Comparison of ENCODE assay signal across 7 cellular contexts in the genomic region with DNA sequence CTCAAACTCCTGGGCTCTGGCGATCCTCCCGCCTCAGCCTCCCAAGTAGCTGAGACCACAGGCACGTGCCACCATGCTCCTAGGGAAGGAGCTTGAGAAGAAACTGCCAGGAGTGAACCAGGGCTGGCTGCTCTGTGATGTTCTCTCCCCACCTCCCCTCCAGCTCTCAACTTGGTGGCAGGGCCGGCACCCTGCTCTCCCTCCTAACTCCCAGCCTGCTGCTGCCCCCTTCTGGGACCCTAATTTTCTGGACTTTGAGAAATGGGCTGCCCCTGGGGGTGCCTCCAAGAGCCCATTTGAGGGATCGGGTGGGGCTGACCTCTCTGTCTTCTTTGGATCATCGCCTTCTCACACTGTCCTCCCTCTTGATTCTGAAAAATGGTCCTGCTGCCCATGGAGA. TPM values are rescaled to one million over a fixed set of nuclear protein-coding genes. Genes with fewer than 3 reads are reported as not detected.
DNase-seq lines count a peak whose midpoint lies in the region; ATAC-seq and TF ChIP-seq lines count a peak whose summit lies in the region.

No MANE protein-coding gene starts in this region.

- H3K79me2 ChIP-seq in H9 (ENCODE audit: insufficient read depth, low read length) (no peaks in the 10 kb centered on the region), SU-DHL-6 (ENCODE audit: insufficient read depth, low read length) (no peaks in the 10 kb centered on the region)

- intact Hi-C loops in colonic mucosa (cut with DNase I), result no loop called here

- no peaks in the 10 kb centered on the region for H4K20me1 ChIP-seq in H9 (ENCODE audit: control insufficient read depth, insufficient read depth, insufficient read length)
- H4K20me1 ChIP-seq in SU-DHL-6 (ENCODE audit: low read depth, low read length), result no peaks in the 10 kb centered on the region

- no peaks in the 10 kb centered on the region for H3K36me3 ChIP-seq in SU-DHL-6 (ENCODE audit: low read length)
- no peaks in the 10 kb centered on the region for H3K36me3 ChIP-seq in colonic mucosa

- peaks cover 56 to 64% of the 10 kb centered on the region in 2 experiments for H3K4me1 Mint-ChIP-seq in H9

- no CpG with 5 or more reads among the region's 6 CpGs for WGBS in H9 (ENCODE audit: extremely low coverage, insufficient read length, low lambda C conversion rate)

- peak; percentile 78 for DNase-seq in H9
- DNase-seq in colonic mucosa, result peak; percentile 47
- peak; percentile 58 to 70 for DNase-seq in stimulated activated CD4-positive, alpha-beta T cell treated with anti-CD3 and anti-CD28 coated beads, Interleukin-2, amount 100 ng/mL, for 24 hours
- no peak for DNase-seq in NCI-H187 (lab: John Stamatoyannopoulos, UW)

- H3T11ph ChIP-seq in H9 (ENCODE audit: low read length), result no peak overlapping the region

- H2BK20ac ChIP-seq in H9 (ENCODE audit: low read depth, low read length, poor library complexity, severe bottlenecking), result no peak overlapping the region

- H2AFZ ChIP-seq in H9 (ENCODE audit: low read length) (no peak overlapping the region), SU-DHL-6 (ENCODE audit: low read depth, low read length, severe bottlenecking) (no peak overlapping the region)

- no peak overlapping the region for H3K27ac ChIP-seq in H9 (ENCODE audit: insufficient read length, low read depth, low read length)
- H3K27ac ChIP-seq in SU-DHL-6 (ENCODE audit: low read depth, low read length), result no peak overlapping the region
- peak overlapping the region; percentile 78 for H3K27ac ChIP-seq in colonic mucosa

- no peak overlapping the region; the same call in 1 of the 2 replicates for H3K14ac ChIP-seq in H9 (ENCODE audit: insufficient read depth, low read length)

- H3K4me3 Mint-ChIP-seq in H9, result no peak overlapping the region; a peak in 1 of 5 replicates

- no peaks in the 10 kb centered on the region for H3K9me3 ChIP-seq in H9 (ENCODE audit: control insufficient read depth, low read depth, low read length)
- no peaks in the 10 kb centered on the region for H3K9me3 ChIP-seq in SU-DHL-6 (ENCODE audit: insufficient read depth, low read length)
- H3K9me3 ChIP-seq in colonic mucosa, result no peaks in the 10 kb centered on the region

- no peak for ATAC-seq in HG03565 (IDR thresholded peaks at IDR 0.05; ENCODE audit: unreplicated experiment)
- ATAC-seq in HG03354 (IDR thresholded peaks at IDR 0.05; ENCODE audit: poor library complexity, severe bottlenecking, unreplicated experiment), result no peak

- no peaks in the 10 kb centered on the region for H3F3A ChIP-seq in SU-DHL-6 (ENCODE audit: insufficient read depth)

- TF ChIP-seq CTCF in H9 (conservative IDR thresholded peaks at IDR 0.05) (peak; percentile 65), SU-DHL-6 (IDR thresholded peaks at IDR 0.05; ENCODE audit: insufficient read depth, low read length, poor library complexity, severe bottlenecking) (peak; percentile 31), colonic mucosa (IDR thresholded peaks at IDR 0.05) (no peak)

- no peak overlapping the region for H4K8ac ChIP-seq in H9 (replicated peaks; ENCODE audit: insufficient read length, low read depth, low read length)

- no peak overlapping the region for H2BK15ac ChIP-seq in H9 (ENCODE audit: low read depth, low read length)

- H3K27me3 Mint-ChIP-seq in H9 (ENCODE audit: low read depth), result no peaks in the 10 kb centered on the region

- H3K9ac ChIP-seq in H9 (ENCODE audit: extremely low read depth, insufficient read length, low read length) (no peak overlapping the region), SU-DHL-6 (ENCODE audit: low read length) (no peak overlapping the region), colonic mucosa (ENCODE audit: low read depth in 2 of 2, low read length in 2 of 2) (peak overlapping the region in 1 of 2 donors; percentile 67)

- H3K9me2 ChIP-seq in SU-DHL-6 (replicated peaks; ENCODE audit: insufficient read depth, low read length), result no peaks in the 10 kb centered on the region

- no peak overlapping the region for H3K56ac ChIP-seq in H9 (ENCODE audit: insufficient read length, low read depth, low read length)

- H2BK120ac ChIP-seq in H9 (ENCODE audit: low read depth, low read length, poor library complexity, severe bottlenecking), result no peak overlapping the region

- H3K23ac ChIP-seq in H9 (ENCODE audit: insufficient read length, low read depth, low read length), result no peak overlapping the region

- H2AK5ac ChIP-seq in H9 (ENCODE audit: insufficient read length, low read length), result no peak overlapping the region

- H3K27me3 ChIP-seq in H9 (ENCODE audit: insufficient read depth, low read length), result no peaks in the 10 kb centered on the region
- H3K27me3 ChIP-seq in SU-DHL-6 (ENCODE audit: low read length), result no peaks in the 10 kb centered on the region
- no peaks in the 10 kb centered on the region for H3K27me3 ChIP-seq in colonic mucosa

- no peaks in the 10 kb centered on the region for H3K23me2 ChIP-seq in H9 (ENCODE audit: insufficient read length, low read depth, low read length, poor library complexity, severe bottlenecking)

- peak overlapping the region; percentile 22 for H3K18ac ChIP-seq in H9 (ENCODE audit: insufficient read length, low read depth, low read length)

- no peaks in the 10 kb centered on the region for H3K9me3 Mint-ChIP-seq in H9

- no peak overlapping the region for H4K5ac ChIP-seq in H9 (ENCODE audit: insufficient read length, low read depth, low read length)

- no peak overlapping the region for H4K91ac ChIP-seq in H9 (ENCODE audit: insufficient read length, low read depth, low read length)

- no peak overlapping the region for H2BK12ac ChIP-seq in H9 (ENCODE audit: insufficient read length, low read depth, low read length)

- H3K4me2 ChIP-seq in H9 (ENCODE audit: insufficient read depth, insufficient read length, low read length) (no peak overlapping the region), SU-DHL-6 (ENCODE audit: low read depth, low read length, poor library complexity, severe bottlenecking) (no peak overlapping the region)

- H3K4ac ChIP-seq in H9 (ENCODE audit: low read depth, low read length), result no peak overlapping the region

- peaks cover 10% of the 10 kb centered on the region; the same call in 1 of the 2 replicates for H3K4me1 ChIP-seq in H9 (ENCODE audit: insufficient read depth, low read length)
- H3K4me1 ChIP-seq in colonic mucosa, result no peaks in the 10 kb centered on the region

- H2BK5ac ChIP-seq in H9 (ENCODE audit: insufficient read length, low read length), result no peak overlapping the region

- H3K36me3 Mint-ChIP-seq in H9 (ENCODE audit: insufficient read depth in 1 of 3, low read depth in 3 of 3), result peaks cover 2 to 21% (median 16%) of the 10 kb centered on the region in 3 experiments; a peak in 6 of 7 replicates

- H3K4me3 ChIP-seq in SU-DHL-6 (ENCODE audit: insufficient read depth, low read length, poor library complexity, severe bottlenecking) (no peak overlapping the region), colonic mucosa (no peak overlapping the region)

- no peaks in the 10 kb centered on the region for H3K79me1 ChIP-seq in H9 (ENCODE audit: insufficient read depth, low read depth, low read length, poor library complexity, severe bottlenecking)

- peak overlapping the region; percentile 10 to 97 (median 44); a peak in 4 of 7 replicates for H3K27ac Mint-ChIP-seq in H9

RNA-seq across cellular contexts. Expression of gene STAT3, which starts 14.9 kb away (rescaled TPM):
- total RNA-seq in H9 (2021) (82.1 and 83.2 TPM in 2 replicates), colonic mucosa (100 to 1,000 TPM; 137 to 216 TPM)

RNA-seq across cellular contexts. Expression of gene CAVIN1, which starts 19.9 kb away (rescaled TPM):
- total RNA-seq in H9 (2021) (65.2 and 70.0 TPM in 2 replicates), colonic mucosa (10 to 100 TPM; 25.2 to 74.6 TPM)

RNA-seq across cellular contexts. Expression of gene ATP6V0A1, which starts 55.5 kb away (rescaled TPM):
- 47.8 and 54.1 TPM in 2 replicates for total RNA-seq in H9 (2021)
- 10 to 100 TPM; 77.6 to 93.0 TPM for total RNA-seq in colonic mucosa

Comparison
In these comparisons a context has a peak if more than half of its experiments do, and no peak if none do; other contexts are left out.
1. DNase-seq: peak in H9 (single experiment), colonic mucosa (single experiment) and stimulated activated CD4-positive, alpha-beta T cell treated with anti-CD3 and anti-CD28 coated beads, Interleukin-2, amount 100 ng/mL, for 24 hours (2 of 2); none in NCI-H187 (0 of 2).